10 cellular contexts compared by ENCODE assay signal in genomic region chr5:1293997-1294838, GRCh38. TPM values are rescaled to one million over a fixed set of nuclear protein-coding genes. Genes with fewer than 3 reads are reported as not detected.
DNase-seq lines count a peak whose midpoint lies in the region; ATAC-seq and TF ChIP-seq lines count a peak whose summit lies in the region.
"Had no signal": no experiment of that assay in that cellular context is flagged by ENCODE, and none has a peak within 500 bp of the region (broad histone marks: within the 10 kb centered on the region; RNA-seq: fewer than 3 reads in every experiment).

No MANE protein-coding gene starts in this region.

- peak overlapping the region; percentile 42 for H3K4me3 ChIP-seq in Caco-2 (ENCODE audit: low read depth, low read length)
- H3K4me3 ChIP-seq in HAP-1: peak overlapping the region; percentile 32
- H3K4me3 ChIP-seq in mucosa of descending colon: no peak overlapping the region

- DNase-seq in Caco-2 (peak; percentile 21 to 45), HAP-1 (ENCODE audit: low spot score in 2 of 2) (peak in 1 of 2 experiments; percentile 37), mucosa of descending colon (peak in 1 of 3 donors; percentile 29), D341Med (ENCODE audit: low spot score) (no peak), kidney glomerular epithelial cell (lab: John Stamatoyannopoulos, UW) (no peak)
- peak; percentile 22 for DNase-seq in activated CD8-positive, alpha-beta T cell treated with anti-CD3 and anti-CD28 coated beads for 36 hours
- DNase-seq: NCI-H446 treated with DMSO at 0.1 percent for 48 hours had no signal

- no peaks in the 10 kb centered on the region for H3K27me3 Mint-ChIP-seq in Caco-2 (ENCODE audit: insufficient read depth, unreplicated experiment)
- H3K27me3 Mint-ChIP-seq in activated CD8-positive, alpha-beta T cell treated with anti-CD3 and anti-CD28 coated beads for 36 hours: no peaks in the 10 kb centered on the region

- no peak for TF ChIP-seq CTCF in Caco-2 (IDR thresholded peaks at IDR 0.05; ENCODE audit: insufficient read depth in 1 of 2, low read depth in 1 of 2, low read length in 1 of 2, severe bottlenecking in 1 of 2, unreplicated experiment in 1 of 2)
- no peak for TF ChIP-seq CTCF in activated CD8-positive, alpha-beta T cell treated with anti-CD3 and anti-CD28 coated beads for 36 hours (IDR thresholded peaks at IDR 0.05)
- TF ChIP-seq CTCF in mucosa of descending colon (IDR thresholded peaks at IDR 0.05): no peak

- H3K27me3 ChIP-seq in Caco-2 (replicated peaks; ENCODE audit: control insufficient read depth, insufficient read depth, low read length): no peaks in the 10 kb centered on the region
- H3K27me3 ChIP-seq in HAP-1 (ENCODE audit: low read depth): no peaks in the 10 kb centered on the region

- H3K9me3 ChIP-seq in Caco-2 (no peaks in the 10 kb centered on the region), HAP-1 (no peaks in the 10 kb centered on the region), mucosa of descending colon (no peaks in the 10 kb centered on the region)

- H3K4me1 ChIP-seq in Caco-2: peaks cover 6% of the 10 kb centered on the region
- peaks cover 5% of the 10 kb centered on the region for H3K4me1 ChIP-seq in HAP-1
- H3K4me1 ChIP-seq in mucosa of descending colon (ENCODE audit: low read depth): peaks cover 14% of the 10 kb centered on the region

- peak; percentile 31 for ATAC-seq in activated CD8-positive, alpha-beta T cell treated with anti-CD3 and anti-CD28 coated beads for 36 hours
- ATAC-seq in mucosa of descending colon (peak; percentile 33), GM21390 (IDR thresholded peaks at IDR 0.05; ENCODE audit: unreplicated experiment) (no peak), GM21360 (IDR thresholded peaks at IDR 0.05; ENCODE audit: unreplicated experiment) (no peak)

- BruUV-seq in Caco-2 (replicated peaks; lab: Mats Ljungman, UMichigan): no TSS peak

- H3K27ac Mint-ChIP-seq in Caco-2 (ENCODE audit: unreplicated experiment): no peak overlapping the region
- no peak overlapping the region for H3K27ac Mint-ChIP-seq in activated CD8-positive, alpha-beta T cell treated with anti-CD3 and anti-CD28 coated beads for 36 hours
- H3K27ac Mint-ChIP-seq: mesothelial cell of epicardium had no signal

- H3K36me3 ChIP-seq in Caco-2 (ENCODE audit: control insufficient read depth, insufficient read depth, low read length) (no peaks in the 10 kb centered on the region), HAP-1 (replicated peaks) (peaks cover 5% of the 10 kb centered on the region; the same call in 1 of the 2 replicates), mucosa of descending colon (ENCODE audit: low read depth) (no peaks in the 10 kb centered on the region)

- CTCF ChIA-PET in Caco-2 (lab: Charles Lee): interaction anchor here (0.6 kb wide), 1 partner anchor 350 kb away, joined by 4 read pairs; no protein-coding TSS in a partner anchor
- CTCF ChIA-PET in activated CD8-positive, alpha-beta T cell treated with anti-CD3 and anti-CD28 coated beads for 36 hours (lab: Charles Lee): no interaction called here

- in situ Hi-C loops in HAP-1 (cut with MboI; ENCODE audit: low sequenced_read_pairs): no loop called here

- no peaks in the 10 kb centered on the region for H3K9me3 Mint-ChIP-seq in Caco-2 (ENCODE audit: unreplicated experiment)
- no peaks in the 10 kb centered on the region for H3K9me3 Mint-ChIP-seq in activated CD8-positive, alpha-beta T cell treated with anti-CD3 and anti-CD28 coated beads for 36 hours
- H3K9me3 Mint-ChIP-seq: mesothelial cell of epicardium had no signal

- peak overlapping the region; percentile 65 for H3K4me3 Mint-ChIP-seq in Caco-2 (ENCODE audit: unreplicated experiment)
- H3K4me3 Mint-ChIP-seq in activated CD8-positive, alpha-beta T cell treated with anti-CD3 and anti-CD28 coated beads for 36 hours: peak overlapping the region; percentile 56

- intact Hi-C loops in Caco-2 (cut with micrococcal nuclease; ENCODE audit: unreplicated experiment): no loop called here
- intact Hi-C loops in activated CD8-positive, alpha-beta T cell treated with anti-CD3 and anti-CD28 coated beads for 36 hours (cut with micrococcal nuclease): no loop called here
- intact Hi-C loops in mucosa of descending colon (cut with DNase I, micrococcal nuclease): no loop called here

- H3K36me3 Mint-ChIP-seq in Caco-2 (ENCODE audit: insufficient read depth, unreplicated experiment): no peaks in the 10 kb centered on the region
- H3K36me3 Mint-ChIP-seq in activated CD8-positive, alpha-beta T cell treated with anti-CD3 and anti-CD28 coated beads for 36 hours (ENCODE audit: low read depth): peaks cover 8% of the 10 kb centered on the region
- H3K36me3 Mint-ChIP-seq: mesothelial cell of epicardium had no signal

- H3K4me1 Mint-ChIP-seq in Caco-2 (ENCODE audit: low read depth, unreplicated experiment): no peaks in the 10 kb centered on the region
- H3K4me1 Mint-ChIP-seq in activated CD8-positive, alpha-beta T cell treated with anti-CD3 and anti-CD28 coated beads for 36 hours (ENCODE audit: low read depth): peaks cover 6% of the 10 kb centered on the region

- POLR2A ChIA-PET in Caco-2 (lab: Charles Lee): no interaction called here
- POLR2A ChIA-PET in activated CD8-positive, alpha-beta T cell treated with anti-CD3 and anti-CD28 coated beads for 36 hours (lab: Charles Lee): interaction anchor here (1.3 to 1.6 kb wide), 3 partner anchors 22 to 51 kb away, joined by 3 to 4 read pairs (median 3); no protein-coding TSS in a partner anchor

RNA-seq across cellular contexts. Expression of gene TERT, which starts 0.7 kb away (rescaled TPM):
- 5.1 and 6.1 TPM in 2 replicates for total RNA-seq in Caco-2 (2022)
- 10 to 100 TPM; 12.5 to 12.7 TPM for total RNA-seq in activated CD8-positive, alpha-beta T cell treated with anti-CD3 and anti-CD28 coated beads for 36 hours
- total RNA-seq in mucosa of descending colon: 1 to 10 TPM; 2.1 to 5.0 (median 2.8) TPM

RNA-seq across cellular contexts. Expression of gene CLPTM1L, which starts 50.7 kb away (rescaled TPM):
- total RNA-seq in Caco-2 (2022) (114 and 122 TPM in 2 replicates), mucosa of descending colon (100 to 1,000 TPM in 1 of 3 donors, 10 to 100 TPM in 2; 86.6 to 101 (median 97.6) TPM)
- total RNA-seq in activated CD8-positive, alpha-beta T cell treated with anti-CD3 and anti-CD28 coated beads for 36 hours: 10 to 100 TPM; 51.4 to 56.2 TPM

Comparison
In these comparisons a context has a peak if more than half of its experiments do, and no peak if none do; other contexts are left out.
1. DNase-seq: peak in Caco-2 (2 of 2) and activated CD8-positive, alpha-beta T cell treated with anti-CD3 and anti-CD28 coated beads for 36 hours (single experiment); none in D341Med (single experiment) and kidney glomerular epithelial cell (single experiment).
2. ATAC-seq: peak in activated CD8-positive, alpha-beta T cell treated with anti-CD3 and anti-CD28 coated beads for 36 hours (single experiment) and mucosa of descending colon (single experiment); none in GM21390 (single experiment) and GM21360 (single experiment).